In genomic region chr12:107619831-107620230, GRCh38 we compare ENCODE assay signal across 8 cellular contexts.
"Had no signal": no experiment of that assay in that cellular context is flagged by ENCODE, and none has a peak within 500 bp of the region (broad histone marks: within the 10 kb centered on the region; RNA-seq: fewer than 3 reads in every experiment).

No MANE protein-coding gene starts in this region.

- DNase-seq: GDM1, GF-D8 had no signal

- ATAC-seq: GM12878 had no signal

- FAIRE-seq: G401.6, GM12878, GM12891, GM12892, GM18507, GM19239 had no signal

- H3K4me3 ChIP-seq: GM12878 had no signal
